In the genomic region with DNA sequence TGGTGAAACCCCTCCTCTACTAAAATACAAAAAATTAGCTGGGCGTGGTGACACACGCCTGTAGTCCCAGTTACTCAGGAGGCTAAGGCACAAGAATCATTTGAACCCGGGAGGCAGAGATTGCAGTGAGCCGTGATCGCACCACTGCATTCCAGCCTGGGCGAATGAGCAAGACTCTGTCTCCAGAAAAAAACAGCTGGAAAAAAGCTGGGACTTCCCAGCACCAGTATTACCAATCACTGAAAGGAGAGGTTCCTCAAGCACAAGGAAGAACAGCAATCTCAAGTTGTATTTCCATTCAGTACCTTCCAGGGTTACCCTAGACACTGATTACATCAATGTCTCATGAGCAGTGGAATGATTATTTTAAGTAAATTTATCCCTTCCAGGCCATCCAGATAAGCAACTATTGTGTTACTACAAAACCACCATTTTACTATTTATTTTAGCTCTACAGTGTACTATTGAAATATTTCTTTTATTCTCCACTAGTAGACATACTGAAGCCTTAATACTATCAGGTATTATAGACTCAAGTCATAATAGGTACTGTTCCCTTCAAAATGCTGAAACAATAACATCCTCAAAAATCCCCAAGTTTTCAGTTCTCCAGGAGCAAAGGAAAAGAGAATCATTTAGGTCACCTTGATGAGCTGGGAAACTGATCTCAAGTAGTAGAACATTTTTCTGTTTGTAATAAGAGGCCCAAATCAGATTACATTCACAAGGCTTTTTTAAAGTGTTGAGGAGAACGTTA, we compare ENCODE assay signal across 34 cellular contexts. TPM values are rescaled to one million over a fixed set of nuclear protein-coding genes. Genes with fewer than 3 reads are reported as not detected.
A peak's percentile ranks its signal among the peaks of the same experiment; 100 is the strongest.
DNase-seq lines count a peak whose midpoint lies in the region; ATAC-seq, FAIRE-seq and TF ChIP-seq lines count a peak whose summit lies in the region.
"Had no signal": no experiment of that assay in that cellular context is flagged by ENCODE, and none has a peak within 500 bp of the region (broad histone marks: within the 10 kb centered on the region; RNA-seq: fewer than 3 reads in every experiment).

No MANE protein-coding gene starts in this region.

- intact Hi-C loops in GM12878 (cut with micrococcal nuclease; ENCODE audit: unreplicated experiment) (no loop called here), heart left ventricle (cut with DNase I) (no loop called here), left cardiac atrium (cut with DNase I) (no loop called here)

- POLR2A ChIA-PET in SK-N-SH (lab: Yijun Ruan, JAX) (no interaction called here), GM12878 (lab: Charles Lee) (no interaction called here)

- SMC1A ChIA-PET in GM12878 (lab: Charles Lee; ENCODE audit: uncharacterized antibody, unreplicated experiment) = no interaction called here

- H3K9ac ChIP-seq in SK-N-SH = no peak overlapping the region
- no peak overlapping the region for H3K9ac ChIP-seq in GM12878 (ENCODE audit: control insufficient read depth, insufficient read depth, low read length)
- H3K9ac ChIP-seq in smooth muscle cell (ENCODE audit: low read depth) = peak overlapping the region; percentile 9

- DNase-seq in SK-N-SH (no peak), GM12878 (ENCODE audit: low read depth, low spot score) (no peak), iris pigment epithelial cell (ENCODE audit: low read depth) (peak; percentile 34), smooth muscle cell (lab: John Stamatoyannopoulos, UW; ENCODE audit: unreplicated experiment) (no peak), SKM-1 treated with dmso at 0.1 percent for 144 hours (lab: John Stamatoyannopoulos, UW; ENCODE audit: unreplicated experiment) (no peak), heart left ventricle (no peak), left cardiac atrium (no peak)
- DNase-seq: activated CD4-positive, alpha-beta T cell treated with anti-CD3 and anti-CD28 coated beads for 36 hours; activated CD8-positive, alpha-beta T cell treated with anti-CD3 and anti-CD28 coated beads for 36 hours; activated effector memory CD4-positive, alpha-beta T cell treated with Interleukin-2 at 50 U/mL for 16 hours; anterior cingulate cortex; DMS79; endodermal cell; hypothalamus; left lung; midbrain; naive thymus-derived CD4-positive, alpha-beta T cell; NCI-H2029; NCI-H2227 treated with DMSO at 0.1 percent for 48 hours; NCI-H526; Right ventricle myocardium superior; sigmoid colon; stimulated activated CD4-positive, alpha-beta T cell treated with anti-CD3 and anti-CD28 coated beads, Interleukin-15, amount 100 ng/mL, for 24 hours; T-helper 9 cell; transverse colon had no signal

- H3F3A ChIP-seq in SK-N-SH (replicated peaks; ENCODE audit: insufficient read depth) = peaks cover 15% of the 10 kb centered on the region
- H3F3A ChIP-seq in smooth muscle cell (ENCODE audit: low read depth) = no peaks in the 10 kb centered on the region

- ATAC-seq in SK-N-SH treated with all-trans-retinoic acid at 6 μM for 48 hours (no peak; the same call in 2 of the 3 replicates), GM12878 (no peak), heart left ventricle (no peak), left cardiac atrium (no peak)
- ATAC-seq: activated CD4-positive, alpha-beta T cell treated with anti-CD3 and anti-CD28 coated beads for 36 hours; activated CD8-positive, alpha-beta T cell treated with anti-CD3 and anti-CD28 coated beads for 36 hours; activated naive CD4-positive, alpha-beta T cell treated with anti-CD3 and anti-CD28 coated beads, Interleukin-2, amount 50 U/mL, for 72 hours; gastroesophageal sphincter; left lung; naive thymus-derived CD4-positive, alpha-beta T cell; stimulated activated effector memory CD8-positive, alpha-beta T cell treated with anti-CD3 and anti-CD28 coated beads, Interleukin-12 subunit alpha, Interleukin-12 subunit beta, amount 100 ng/mL, for 72 hours had no signal

- peak; percentile 31 for FAIRE-seq in GM12878 (lab: Jason Lieb, UNC)
- FAIRE-seq: G401.6 had no signal

- RAD21 ChIA-PET in GM12878 (lab: Charles Lee; ENCODE audit: unreplicated experiment) = no interaction called here

- H3K9me2 ChIP-seq in SK-N-SH = no peaks in the 10 kb centered on the region

- no peak overlapping the region for H2AFZ ChIP-seq in SK-N-SH (ENCODE audit: low read depth)
- H2AFZ ChIP-seq in GM12878 (ENCODE audit: control insufficient read depth, low read depth, low read length) = no peak overlapping the region
- no peak overlapping the region for H2AFZ ChIP-seq in smooth muscle cell (ENCODE audit: low read depth)

- H3K9me3 ChIP-seq in SK-N-SH = no peaks in the 10 kb centered on the region
- H3K9me3 ChIP-seq in GM12878 (replicated peaks; ENCODE audit: control insufficient read depth, insufficient read depth, low read length) = no peaks in the 10 kb centered on the region
- H3K9me3 ChIP-seq in smooth muscle cell (replicated peaks; ENCODE audit: low read depth) = no peaks in the 10 kb centered on the region
- no peaks in the 10 kb centered on the region for H3K9me3 ChIP-seq in heart left ventricle
- H3K9me3 ChIP-seq: esophagus muscularis mucosa, gastroesophageal sphincter, HAP-1, left lung, neutrophil, sigmoid colon, transverse colon had no signal

- BruUV-seq in GM12878 (replicated peaks; lab: Mats Ljungman, UMichigan) = no TSS peak

- H3K27me3 ChIP-seq in SK-N-SH (ENCODE audit: insufficient read depth) (no peaks in the 10 kb centered on the region), GM12878 (replicated peaks in 1 of 2; ENCODE audit: control insufficient read depth in 2 of 2, insufficient read depth in 2 of 2, low read length in 1 of 2) (no peaks in the 10 kb centered on the region), smooth muscle cell (ENCODE audit: low read depth) (no peaks in the 10 kb centered on the region), heart left ventricle (no peaks in the 10 kb centered on the region)
- H3K27me3 ChIP-seq: esophagus muscularis mucosa, gastroesophageal sphincter, left lung, neutrophil, sigmoid colon, transverse colon had no signal

- in situ Hi-C loops in GM12878 (cut with MboI) = no loop called here

- TF ChIP-seq CTCF in SK-N-SH (IDR thresholded peaks at IDR 0.05) (no peak), GM12878 (IDR thresholded peaks at IDR 0.05 in 2 of 3, conservative IDR thresholded peaks at IDR 0.05 in 1 of 3; ENCODE audit: control insufficient read depth in 2 of 3, extremely low read depth in 1 of 3, insufficient read depth in 1 of 3, low read depth in 3 of 3, low read length in 3 of 3) (no peak), smooth muscle cell (IDR thresholded peaks at IDR 0.05; ENCODE audit: borderline replicate concordance, insufficient read depth, poor library complexity, severe bottlenecking) (no peak), heart left ventricle (IDR thresholded peaks at IDR 0.05) (no peak)

- no peak for TF ChIP-seq POLR2A in GM12878 (IDR thresholded peaks at IDR 0.05; ENCODE audit: low read depth, low read length)
- no peak for TF ChIP-seq POLR2A in heart left ventricle (IDR thresholded peaks at IDR 0.05)

- peaks cover 32% of the 10 kb centered on the region for H3K79me2 ChIP-seq in SK-N-SH (ENCODE audit: insufficient read depth)
- H3K79me2 ChIP-seq in GM12878 (ENCODE audit: control insufficient read depth, insufficient read depth, low read length) = no peaks in the 10 kb centered on the region
- peaks cover 11% of the 10 kb centered on the region for H3K79me2 ChIP-seq in smooth muscle cell (ENCODE audit: low read depth)

- no peaks in the 10 kb centered on the region for H4K20me1 ChIP-seq in SK-N-SH (ENCODE audit: insufficient read depth)
- no peaks in the 10 kb centered on the region for H4K20me1 ChIP-seq in GM12878 (ENCODE audit: control insufficient read depth, insufficient read depth)
- peaks cover 13% of the 10 kb centered on the region for H4K20me1 ChIP-seq in smooth muscle cell (ENCODE audit: low read depth)

- CTCF ChIA-PET in SK-N-SH (lab: Yijun Ruan, JAX) (interaction anchor here (1.5 kb wide), 1 partner anchor 319 kb away, joined by 5 read pairs; no protein-coding TSS in a partner anchor), GM12878 (lab: Yijun Ruan, JAX) (interaction anchor here (1.4 kb wide), 1 partner anchor 106 kb away, joined by 5 read pairs; no protein-coding TSS in a partner anchor)

- H3K4me3 ChIP-seq in SK-N-SH (ENCODE audit: low read depth in 2 of 2, low read length in 1 of 2) (no peak overlapping the region), GM12878 (no peak overlapping the region), smooth muscle cell (no peak overlapping the region), heart left ventricle (no peak overlapping the region)
- H3K4me3 ChIP-seq: esophagus muscularis mucosa, gastroesophageal sphincter, HAP-1, left lung, sigmoid colon, transverse colon had no signal

- 0 out of 2 replicates have a peak overlapping the region, but pooled peaks have one; percentile 19 for H3K4me2 ChIP-seq in SK-N-SH
- H3K4me2 ChIP-seq in GM12878 (ENCODE audit: control insufficient read depth, insufficient read depth) = no peak overlapping the region
- no peak overlapping the region for H3K4me2 ChIP-seq in smooth muscle cell

- H3K27ac ChIP-seq in SK-N-SH (ENCODE audit: low read depth in 2 of 2, low read length in 1 of 2) (peak overlapping the region in 1 of 2 experiments; percentile 52; a peak in 2 of 4 replicates), GM12878 (ENCODE audit: control insufficient read depth, insufficient read depth) (no peak overlapping the region), smooth muscle cell (ENCODE audit: low read depth) (peak overlapping the region; percentile 25), heart left ventricle (no peak overlapping the region)
- H3K27ac ChIP-seq: 22Rv1, esophagus muscularis mucosa, gastroesophageal sphincter, left lung, neutrophil, sigmoid colon, transverse colon had no signal

- TF ChIP-seq RAD21 in SK-N-SH (IDR thresholded peaks at IDR 0.05; ENCODE audit: low read length) = no peak
- no peak for TF ChIP-seq RAD21 in GM12878 (IDR thresholded peaks at IDR 0.05; ENCODE audit: insufficient read depth, low read depth, low read length)

- H3K4me1 ChIP-seq in SK-N-SH (ENCODE audit: control insufficient read depth in 1 of 2, insufficient read depth in 2 of 2, low read depth in 1 of 2, low read length in 1 of 2) = no peaks in the 10 kb centered on the region; a peak in 1 of 4 replicates
- H3K4me1 ChIP-seq in GM12878 (ENCODE audit: control insufficient read depth, insufficient read depth, low read length) = no peaks in the 10 kb centered on the region
- no peaks in the 10 kb centered on the region for H3K4me1 ChIP-seq in smooth muscle cell (ENCODE audit: low read depth)
- H3K4me1 ChIP-seq in heart left ventricle = peaks cover 0 to 7% (median 0%) of the 10 kb centered on the region in 12 donors

- H3K36me3 ChIP-seq in SK-N-SH (replicated peaks in 1 of 2; ENCODE audit: control insufficient read depth in 1 of 2, insufficient read depth in 2 of 2, low read length in 1 of 2) (peaks cover 0 to 15% of the 10 kb centered on the region in 2 experiments), GM12878 (ENCODE audit: control insufficient read depth in 2 of 2, insufficient read depth in 2 of 2, low read length in 1 of 2) (no peaks in the 10 kb centered on the region), smooth muscle cell (ENCODE audit: low read depth) (no peaks in the 10 kb centered on the region), heart left ventricle (peaks cover 0 to 49% (median 6%) of the 10 kb centered on the region in 9 donors)
- H3K36me3 ChIP-seq: neutrophil had no signal

- WGBS in SK-N-SH (ENCODE audit: low lambda C conversion rate) = 91% methylated on average over 7 of the region's 7 CpGs
- WGBS in GM12878 (ENCODE audit: insufficient coverage, insufficient replicate concordance, low lambda C conversion rate, missing lambda C conversion rate) = 95% methylated on average over 7 of the region's 7 CpGs
- 89% methylated on average over 7 of the region's 7 CpGs for WGBS in smooth muscle cell (ENCODE audit: low lambda C conversion rate)
- whole genome bisulfite sequencing in heart left ventricle, 4 donors = 96 to 98% (median 97%) methylated on average over 7 of the region's 7 CpGs

- TF ChIP-seq EP300 in SK-N-SH (IDR thresholded peaks at IDR 0.05; ENCODE audit: borderline replicate concordance in 1 of 2, low read depth in 1 of 2, low read length in 1 of 2) = no peak
- no peak for TF ChIP-seq EP300 in GM12878 (IDR thresholded peaks at IDR 0.05; ENCODE audit: borderline replicate concordance in 1 of 2, control insufficient read depth in 1 of 2, low read depth in 2 of 2, low read length in 2 of 2)

RNA-seq across cellular contexts. Expression of a gene that starts 54.8 kb away (rescaled TPM):
- polyA plus RNA-seq in SK-N-SH (2012; rRNA removed) = 48.9 and 52.1 TPM in 2 replicates
- polyA plus RNA-seq in SK-N-SH (2012; cell fraction: cytosol; rRNA removed) = 40.5 and 45.5 TPM in 2 replicates
- polyA plus RNA-seq in SK-N-SH (2012; cell fraction: nucleus; rRNA removed) = 60.2 and 71.7 TPM in 2 replicates
- 116 and 126 TPM in 2 replicates for total RNA-seq in GM12878 (2013; cell fraction: nucleolus; rRNA removed)
- total RNA-seq in GM12878 (2014; rRNA removed) = 16.3 and 18.1 TPM in 2 replicates
- total RNA-seq in GM12878 (2014; rRNA removed; fragmentation: Illumina TruSeq; extraction: Trizol) = 15.2 and 15.7 TPM in 2 replicates
- total RNA-seq in GM12878 (2021) = 20.7 and 23.2 TPM in 2 replicates
- 12.6 TPM for polyA plus RNA-seq in GM12878 (2011; ENCODE audit: low read depth)
- 32.9 and 38.1 TPM in 2 replicates for polyA plus RNA-seq in GM12878 (2011; rRNA removed)
- 39.9 and 41.8 TPM in 2 replicates for polyA plus RNA-seq in GM12878 (2011; cell fraction: cytosol; rRNA removed)
- 43.3 and 49.4 TPM in 2 replicates for polyA plus RNA-seq in GM12878 (2011; cell fraction: nucleus; rRNA removed)
- polyA plus RNA-seq in GM12878 (2012) = 17.9 and 37.0 TPM in 2 replicates
- 10.6 and 16.0 TPM in 2 replicates for polyA plus RNA-seq in GM12878 (2014; fragmentation: Illumina TruSeq; extraction: Trizol)
- polyA plus RNA-seq in GM12878 (2014; fragmentation: Nextera tagmentation; extraction: Ambion mirVana) = 1 to 10 TPM in 1 of 2 experiments, under 1 TPM in 1; 0.44 to 1.5 TPM
- 25.5 and 28.7 TPM in 2 replicates for polyA plus RNA-seq in GM12878 (2014; rRNA removed)
- polyA plus RNA-seq in GM12878 (2016; fragmentation: Nextera tagmentation; extraction: Ambion mirVana) = 10 to 100 TPM; 14.9 to 20.6 TPM
- 24.9 and 62.5 TPM in 2 replicates for polyA minus RNA-seq in GM12878 (2011; rRNA and poly(A)+ RNA removed)
- 16.3 and 16.6 TPM in 2 replicates for polyA minus RNA-seq in GM12878 (2011; cell fraction: cytosol; rRNA and poly(A)+ RNA removed)
- polyA minus RNA-seq in GM12878 (2011; cell fraction: nucleus; rRNA and poly(A)+ RNA removed) = 33.7 and 57.3 TPM in 2 replicates
- total RNA-seq in smooth muscle cell = 109 and 149 TPM in 2 replicates
- polyA plus RNA-seq in smooth muscle cell = 64.3 and 72.0 TPM in 2 replicates
- 10 to 100 TPM; 24.0 to 40.4 (median 32.6) TPM for total RNA-seq in heart left ventricle
- polyA plus RNA-seq in heart left ventricle = 10 to 100 TPM; 24.5 to 25.8 TPM
- total RNA-seq in left cardiac atrium = 10 to 100 TPM; 28.6 to 36.1 TPM
